ENCODE assay signal across 27 cellular contexts in genomic region chr2:200975672-200976071, GRCh38.
"Had no signal": no experiment of that assay in that cellular context is flagged by ENCODE, and none has a peak within 500 bp of the region (broad histone marks: within the 10 kb centered on the region; RNA-seq: fewer than 3 reads in every experiment).

No MANE protein-coding gene starts in this region.

- H3K27ac ChIP-seq: ascending aorta, body of pancreas, KMS-11, PC-9 had no signal

- H3K9me3 ChIP-seq: ascending aorta, body of pancreas, MG63 had no signal

- H3K4me1 ChIP-seq: ascending aorta, body of pancreas had no signal

- H3K27me3 ChIP-seq: ascending aorta, body of pancreas, MG63 had no signal

- H3K27ac Mint-ChIP-seq: activated B cell treated with CpG ODN at 0.5 μM for 24 hours; activated CD8-positive, alpha-beta memory T cell treated with anti-CD3 and anti-CD28 coated beads, Interleukin-2, amount 10 ng/mL, durations not matched to agents 7 days and 5 days; activated naive CD4-positive, alpha-beta T cell treated with anti-CD3 and anti-CD28 coated beads, Interleukin-2, amount 10 ng/mL, durations not matched to agents 7 days and 5 days; activated T-helper 2 cell treated with anti-CD3 and anti-CD28 coated beads, Interferon-gamma antibody, Interleukin-2, Interleukin-4, amounts not matched to agents 10 μg/mL and 5 μg/mL and 100 μg/mL, durations not matched to agents 14 hours and 24 hours and 36 hours; T-helper 1 cell treated with Interleukin-12 subunit alpha and Interleukin-12 subunit beta and Interleukin-4 antibody, amounts not matched to agents 30 μg/mL and 1 μg/mL, for 36 hours had no signal

- H3K4me2 ChIP-seq: KMS-11, PC-9 had no signal

- H3K4me1 Mint-ChIP-seq: activated B cell treated with CpG ODN at 0.5 μM for 24 hours; activated CD8-positive, alpha-beta memory T cell treated with anti-CD3 and anti-CD28 coated beads, Interleukin-2, amount 10 ng/mL, durations not matched to agents 7 days and 5 days; activated naive CD4-positive, alpha-beta T cell treated with anti-CD3 and anti-CD28 coated beads, Interleukin-2, amount 10 ng/mL, durations not matched to agents 7 days and 5 days had no signal

- H3K27me3 Mint-ChIP-seq: activated B cell treated with CpG ODN at 0.5 μM for 24 hours; activated CD8-positive, alpha-beta memory T cell treated with anti-CD3 and anti-CD28 coated beads, Interleukin-2, amount 10 ng/mL, durations not matched to agents 7 days and 5 days; activated naive CD4-positive, alpha-beta T cell treated with anti-CD3 and anti-CD28 coated beads, Interleukin-2, amount 10 ng/mL, durations not matched to agents 7 days and 5 days had no signal

- H3K36me3 ChIP-seq: MG63 had no signal

- H3K9me3 Mint-ChIP-seq: activated B cell treated with CpG ODN at 0.5 μM for 24 hours; activated naive CD4-positive, alpha-beta T cell treated with anti-CD3 and anti-CD28 coated beads, Interleukin-2, amount 10 ng/mL, durations not matched to agents 7 days and 5 days; activated T-helper 2 cell treated with anti-CD3 and anti-CD28 coated beads, Interferon-gamma antibody, Interleukin-2, Interleukin-4, amounts not matched to agents 10 μg/mL and 5 μg/mL and 100 μg/mL, durations not matched to agents 14 hours and 24 hours and 36 hours; T-helper 1 cell treated with Interleukin-12 subunit alpha and Interleukin-12 subunit beta and Interleukin-4 antibody, amounts not matched to agents 30 μg/mL and 1 μg/mL, for 36 hours had no signal

- H3K4me3 Mint-ChIP-seq: activated B cell treated with CpG ODN at 0.5 μM for 24 hours; activated CD8-positive, alpha-beta memory T cell treated with anti-CD3 and anti-CD28 coated beads, Interleukin-2, amount 10 ng/mL, durations not matched to agents 7 days and 5 days; activated naive CD4-positive, alpha-beta T cell treated with anti-CD3 and anti-CD28 coated beads, Interleukin-2, amount 10 ng/mL, durations not matched to agents 7 days and 5 days; T-helper 1 cell treated with Interleukin-12 subunit alpha and Interleukin-12 subunit beta and Interleukin-4 antibody, amounts not matched to agents 30 μg/mL and 1 μg/mL, for 36 hours had no signal

- ATAC-seq: activated CD8-positive, alpha-beta memory T cell treated with anti-CD3 and anti-CD28 coated beads, Interleukin-2, amount 10 ng/mL, durations not matched to agents 7 days and 5 days; body of pancreas had no signal

- H2AFZ ChIP-seq: PC-9 had no signal

- FAIRE-seq: bronchial epithelial cell had no signal

- H3K4me3 ChIP-seq: ascending aorta, body of pancreas, MG63, PC-9 had no signal

- H3K9ac ChIP-seq: KMS-11 had no signal

- DNase-seq: activated B cell treated with CpG ODN at 0.5 μM for 24 hours; activated CD4-positive, alpha-beta T cell treated with anti-CD3 and anti-CD28 coated beads for 48 hours; activated CD4-positive, alpha-beta T cell treated with anti-CD3 and anti-CD28 coated beads, Interleukin-2, amount 50 U/mL, for 4 hours; activated CD8-positive, alpha-beta memory T cell treated with anti-CD3 and anti-CD28 coated beads, Interleukin-2, amount 10 ng/mL, durations not matched to agents 7 days and 5 days; activated gamma-delta T cell treated with Interleukin-2 at 50 U/mL for 16 hours; activated naive CD4-positive, alpha-beta T cell treated with anti-CD3 and anti-CD28 coated beads, Interleukin-2, amount 10 ng/mL, durations not matched to agents 7 days and 5 days; activated T-cell treated with anti-CD3 and anti-CD28 coated beads, Interleukin-2, amount 50 U/mL, for 48 hours; amniotic stem cell; body of pancreas; central memory CD4-positive, alpha-beta T cell; MG63; MV-4-11; NCI-H1092 treated with DMSO at 0.1 percent for 48 hours; NCI-H1417 treated with DMSO at 0.1 percent for 48 hours; NCI-H1694; NCI-H2029; NCI-H2107; NCI-H345; NCI-H524; PC-9; SHP77 treated with DMSO at 0.1 percent for 48 hours; T-helper 9 cell had no signal
